8 cellular contexts compared by ENCODE assay signal in genomic region chr20:46362931-46363872, GRCh38. TPM values are rescaled to one million over a fixed set of nuclear protein-coding genes. Genes with fewer than 3 reads are reported as not detected.
A peak's percentile ranks its signal among the peaks of the same experiment; 100 is the strongest.
DNase-seq lines count a peak whose midpoint lies in the region; ATAC-seq and TF ChIP-seq lines count a peak whose summit lies in the region.

No MANE protein-coding gene starts in this region.

- H3F3A ChIP-seq in SU-DHL-6 (ENCODE audit: insufficient read depth) = no peaks in the 10 kb centered on the region

- TF ChIP-seq CTCF in Calu3 (IDR thresholded peaks at IDR 0.05; ENCODE audit: unreplicated experiment) (no peak), SU-DHL-6 (IDR thresholded peaks at IDR 0.05; ENCODE audit: insufficient read depth, low read length, poor library complexity, severe bottlenecking) (no peak)

- H3K27ac Mint-ChIP-seq in Calu3 (ENCODE audit: unreplicated experiment) = peak overlapping the region; percentile 77

- H3K4me3 Mint-ChIP-seq in Calu3 (ENCODE audit: low read depth, unreplicated experiment) = peak overlapping the region; percentile 87

- WGBS in right cardiac atrium = 53% methylated on average over 14 of the region's 14 CpGs

- TSS peak; percentile 79 for BruUV-seq in Calu3 (replicated peaks; lab: Mats Ljungman, UMichigan)

- H3K9me3 ChIP-seq in SU-DHL-6 (ENCODE audit: insufficient read depth, low read length) = no peaks in the 10 kb centered on the region
- H3K9me3 ChIP-seq in right cardiac atrium (ENCODE audit: control insufficient read depth, low read length) = no peaks in the 10 kb centered on the region

- DNase-seq in Calu3 (no peak), right cardiac atrium (peak in 1 of 3 donors; percentile 22), cerebellar nuclear complex (lab: John Stamatoyannopoulos, UW) (no peak), germinal center (ENCODE audit: low spot score) (no peak)
- no peak for DNase-seq in stimulated activated naive CD8-positive, alpha-beta T cell treated with anti-CD3 and anti-CD28 coated beads, Interleukin-15, Interleukin-2, amounts not matched to agents 100 U/mL and 50 U/mL, for 24 hours

- H3K4me2 ChIP-seq in SU-DHL-6 (ENCODE audit: low read depth, low read length, poor library complexity, severe bottlenecking) = peak overlapping the region; percentile 89

- H3K27me3 ChIP-seq in SU-DHL-6 (ENCODE audit: low read length) (no peaks in the 10 kb centered on the region), right cardiac atrium (ENCODE audit: control insufficient read depth, insufficient read depth) (no peaks in the 10 kb centered on the region)

- peaks cover 17% of the 10 kb centered on the region for H3K79me2 ChIP-seq in SU-DHL-6 (ENCODE audit: insufficient read depth, low read length)

- CTCF ChIA-PET in Calu3 (lab: Charles Lee) = interaction anchor here (0.6 to 1.9 kb wide), 6 partner anchors 14 to 274 kb away, joined by 3 to 12 read pairs (median 4); no protein-coding TSS in a partner anchor

- H3K27ac ChIP-seq in SU-DHL-6 (ENCODE audit: low read depth, low read length) (no peak overlapping the region), right cardiac atrium (ENCODE audit: low read length) (peak overlapping the region; percentile 22)

- H3K36me3 ChIP-seq in SU-DHL-6 (ENCODE audit: low read length) = no peaks in the 10 kb centered on the region

- intact Hi-C loops in Calu3 (cut with micrococcal nuclease; ENCODE audit: unreplicated experiment) (no loop called here), right cardiac atrium (cut with DNase I) (loop anchor here in 1 of 4 donors (5.0 kb wide), 1 partner anchor 39 kb away; no protein-coding TSS in a partner anchor)

- ATAC-seq in HG02571 (IDR thresholded peaks at IDR 0.05; ENCODE audit: unreplicated experiment) (peak; percentile 7), right cardiac atrium (no peak), GM21390 (IDR thresholded peaks at IDR 0.05; ENCODE audit: unreplicated experiment) (no peak)
- peak; percentile 3 for ATAC-seq in stimulated activated naive CD8-positive, alpha-beta T cell treated with anti-CD3 and anti-CD28 coated beads, Interleukin-15, Interleukin-2, amounts not matched to agents 100 U/mL and 50 U/mL, for 24 hours

- H2AFZ ChIP-seq in SU-DHL-6 (ENCODE audit: low read depth, low read length, severe bottlenecking) = no peak overlapping the region

- peaks cover 12% of the 10 kb centered on the region for H3K4me1 ChIP-seq in right cardiac atrium (ENCODE audit: control insufficient read depth, insufficient read depth, low read length)

- H3K36me3 Mint-ChIP-seq in Calu3 (ENCODE audit: insufficient read depth, unreplicated experiment) = peaks cover 48% of the 10 kb centered on the region

- peak overlapping the region; percentile 86 for H3K9ac ChIP-seq in SU-DHL-6 (ENCODE audit: low read length)

- peak overlapping the region; percentile 79 for H3K4me3 ChIP-seq in SU-DHL-6 (ENCODE audit: insufficient read depth, low read length, poor library complexity, severe bottlenecking)
- H3K4me3 ChIP-seq in right cardiac atrium (ENCODE audit: low read length) = peak overlapping the region; percentile 96

- H4K20me1 ChIP-seq in SU-DHL-6 (ENCODE audit: low read depth, low read length) = no peaks in the 10 kb centered on the region; the same call in 1 of the 2 replicates

- H3K9me3 Mint-ChIP-seq in Calu3 (ENCODE audit: low read depth, unreplicated experiment) = no peaks in the 10 kb centered on the region

- no peaks in the 10 kb centered on the region for H3K27me3 Mint-ChIP-seq in Calu3 (ENCODE audit: unreplicated experiment)

- H3K4me1 Mint-ChIP-seq in Calu3 (ENCODE audit: low read depth, unreplicated experiment) = peaks cover 36% of the 10 kb centered on the region

- no peaks in the 10 kb centered on the region for H3K9me2 ChIP-seq in SU-DHL-6 (replicated peaks; ENCODE audit: insufficient read depth, low read length)

RNA-seq across cellular contexts. Expression of gene ELMO2, which starts 43.2 kb away (rescaled TPM):
- total RNA-seq in Calu3 (2022) (42.2 and 51.6 TPM in 2 replicates), right cardiac atrium (10 to 100 TPM; 29.0 to 40.2 (median 35.0) TPM)
- 20.7 TPM for polyA plus RNA-seq in right cardiac atrium

RNA-seq across cellular contexts. Expression of gene CDH22, which starts 54.9 kb away (rescaled TPM):
- total RNA-seq in Calu3 (2022) = not detected in 2 replicates
- 1 to 10 TPM; 1.6 to 7.0 (median 4.1) TPM for total RNA-seq in right cardiac atrium
- 4.0 TPM for polyA plus RNA-seq in right cardiac atrium

Comparison
In these comparisons a context has a peak if more than half of its experiments do, and no peak if none do; other contexts are left out.
1. ATAC-seq: peak in HG02571 (single experiment) and stimulated activated naive CD8-positive, alpha-beta T cell treated with anti-CD3 and anti-CD28 coated beads, Interleukin-15, Interleukin-2, amounts not matched to agents 100 U/mL and 50 U/mL, for 24 hours (single experiment); none in right cardiac atrium (0 of 2) and GM21390 (single experiment).